ENCODE assay signal across 8 cellular contexts in the genomic region with DNA sequence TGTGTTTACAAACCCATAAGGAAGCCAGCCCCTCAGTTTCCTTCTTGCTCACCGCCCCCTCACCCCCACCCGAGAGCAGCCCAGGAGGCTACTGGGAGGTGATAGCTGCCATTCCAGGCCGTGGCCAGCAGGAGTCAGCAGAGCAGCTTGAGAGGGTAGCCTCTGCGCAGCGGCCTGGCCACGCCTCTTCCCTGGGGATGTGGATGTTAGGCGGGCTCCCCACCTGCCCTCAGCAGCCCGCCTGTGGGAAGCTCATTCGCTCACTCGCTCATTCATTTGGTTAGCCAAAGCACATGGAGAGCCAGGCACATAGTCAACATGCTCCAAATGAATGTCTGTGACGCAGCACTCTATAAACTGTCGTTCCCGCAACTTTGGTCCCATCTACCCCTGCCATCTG. TPM values are rescaled to one million over a fixed set of nuclear protein-coding genes. Genes with fewer than 3 reads are reported as not detected.
A peak's percentile ranks its signal among the peaks of the same experiment; 100 is the strongest.
DNase-seq lines count a peak whose midpoint lies in the region; ATAC-seq and TF ChIP-seq lines count a peak whose summit lies in the region.

No MANE protein-coding gene starts in this region.

- no peaks in the 10 kb centered on the region for H3K27me3 ChIP-seq in dorsolateral prefrontal cortex

- H3K27me3 Mint-ChIP-seq in activated CD4-positive, alpha-beta memory T cell treated with anti-CD3 and anti-CD28 coated beads, Interleukin-2, amount 10 ng/mL, durations not matched to agents 7 days and 5 days: no peaks in the 10 kb centered on the region

- H3K27ac ChIP-seq in dorsolateral prefrontal cortex: peak overlapping the region in 58 of 59 donors; percentile 13 to 100 (median 84)

- no peak overlapping the region for H3K4me3 Mint-ChIP-seq in activated CD4-positive, alpha-beta memory T cell treated with anti-CD3 and anti-CD28 coated beads, Interleukin-2, amount 10 ng/mL, durations not matched to agents 7 days and 5 days

- peak; percentile 65 to 99 (median 95) for TF ChIP-seq CTCF in dorsolateral prefrontal cortex (IDR thresholded peaks at IDR 0.05 in 54 of 56, conservative IDR thresholded peaks at IDR 0.05 in 2 of 56; ENCODE audit: low read depth in 1 of 56, partially characterized antibody in 56 of 56)

- peak overlapping the region in 13 of 59 donors; percentile 3 to 68 (median 9) for H3K4me3 ChIP-seq in dorsolateral prefrontal cortex

- intact Hi-C loops in dorsolateral prefrontal cortex (cut with DNase I): loop anchor here (1.0 to 10.0 kb wide), 6 partner anchors 37 to 173 kb away; a partner anchor contains a TSS

- DNase-seq in ELF-1 (ENCODE audit: low read depth, low spot score) (peak; percentile 90), NCI-H748 treated with DMSO at 0.1 percent for 48 hours (lab: John Stamatoyannopoulos, UW) (peak; percentile 74), dorsolateral prefrontal cortex (peak; percentile 78 to 96 (median 92)), lung microvascular endothelial cell (ENCODE audit: low read depth in 2 of 2) (peak; percentile 80 to 90)
- DNase-seq in activated CD4-positive, alpha-beta memory T cell treated with anti-CD3 and anti-CD28 coated beads, Interleukin-2, amount 10 ng/mL, durations not matched to agents 7 days and 5 days: peak; percentile 80
- peak; percentile 31 to 65 for DNase-seq in stimulated activated CD8-positive, alpha-beta memory T cell treated with anti-CD3 and anti-CD28 coated beads, Interleukin-2, amount 100 ng/mL, for 1 hour (ENCODE audit: low read depth in 2 of 2)

- peaks cover 19% of the 10 kb centered on the region for H3K4me1 Mint-ChIP-seq in activated CD4-positive, alpha-beta memory T cell treated with anti-CD3 and anti-CD28 coated beads, Interleukin-2, amount 10 ng/mL, durations not matched to agents 7 days and 5 days

- H3K36me3 Mint-ChIP-seq in activated CD4-positive, alpha-beta memory T cell treated with anti-CD3 and anti-CD28 coated beads, Interleukin-2, amount 10 ng/mL, durations not matched to agents 7 days and 5 days (ENCODE audit: low read depth): peaks cover 67% of the 10 kb centered on the region

- H3K9me3 Mint-ChIP-seq in activated CD4-positive, alpha-beta memory T cell treated with anti-CD3 and anti-CD28 coated beads, Interleukin-2, amount 10 ng/mL, durations not matched to agents 7 days and 5 days: no peaks in the 10 kb centered on the region

- H3K27ac Mint-ChIP-seq in activated CD4-positive, alpha-beta memory T cell treated with anti-CD3 and anti-CD28 coated beads, Interleukin-2, amount 10 ng/mL, durations not matched to agents 7 days and 5 days: peak overlapping the region; percentile 59

- peak; percentile 56 for ATAC-seq in HG03175 (IDR thresholded peaks at IDR 0.05; ENCODE audit: unreplicated experiment)
- ATAC-seq in GM21619 (IDR thresholded peaks at IDR 0.05; ENCODE audit: unreplicated experiment): no peak

- POLR2A ChIA-PET in activated CD4-positive, alpha-beta memory T cell treated with anti-CD3 and anti-CD28 coated beads, Interleukin-2, amount 10 ng/mL, durations not matched to agents 7 days and 5 days (lab: Charles Lee): interaction anchor here (0.7 to 2.5 kb wide), 9 partner anchors 11 to 174 kb away, joined by 3 to 13 read pairs (median 4); a partner anchor contains a TSS

- CTCF ChIA-PET in activated CD4-positive, alpha-beta memory T cell treated with anti-CD3 and anti-CD28 coated beads, Interleukin-2, amount 10 ng/mL, durations not matched to agents 7 days and 5 days (lab: Charles Lee): interaction anchor here (0.7 to 6.8 kb wide), 26 partner anchors 8 to 199 kb away, joined by 3 to 157 read pairs (median 5); a partner anchor contains a TSS

RNA-seq across cellular contexts. Expression of a gene that starts 6.1 kb away (rescaled TPM):
- total RNA-seq in activated CD4-positive, alpha-beta memory T cell treated with anti-CD3 and anti-CD28 coated beads, Interleukin-2, amount 10 ng/mL, durations not matched to agents 7 days and 5 days: 10 to 100 TPM; 48.2 TPM
- total RNA-seq in dorsolateral prefrontal cortex (10 to 100 TPM; 23.7 to 41.9 (median 31.9) TPM), lung microvascular endothelial cell (8.9 and 12.3 TPM in 2 replicates)

RNA-seq across cellular contexts. Expression of a gene that starts 13.2 kb away (rescaled TPM):
- 1 to 10 TPM; 1.5 to 1.9 TPM for total RNA-seq in activated CD4-positive, alpha-beta memory T cell treated with anti-CD3 and anti-CD28 coated beads, Interleukin-2, amount 10 ng/mL, durations not matched to agents 7 days and 5 days
- total RNA-seq in dorsolateral prefrontal cortex (10 to 100 TPM in 5 of 120 experiments, 1 to 10 TPM in 115; 1.2 to 13.2 (median 5.0) TPM), lung microvascular endothelial cell (0.44 and 0.60 TPM in 2 replicates)

RNA-seq across cellular contexts. Expression of a gene that starts 26.9 kb away (rescaled TPM):
- total RNA-seq in activated CD4-positive, alpha-beta memory T cell treated with anti-CD3 and anti-CD28 coated beads, Interleukin-2, amount 10 ng/mL, durations not matched to agents 7 days and 5 days: 10 to 100 TPM; 19.4 to 21.5 TPM
- total RNA-seq in dorsolateral prefrontal cortex (10 to 100 TPM; 13.2 to 58.0 (median 23.6) TPM), lung microvascular endothelial cell (25.5 and 26.6 TPM in 2 replicates)

RNA-seq across cellular contexts. Expression of a gene that starts 37.0 kb away (rescaled TPM):
- 100 to 1,000 TPM; 212 to 218 TPM for total RNA-seq in activated CD4-positive, alpha-beta memory T cell treated with anti-CD3 and anti-CD28 coated beads, Interleukin-2, amount 10 ng/mL, durations not matched to agents 7 days and 5 days
- total RNA-seq in dorsolateral prefrontal cortex (100 to 1,000 TPM in 117 of 120 experiments, 10 to 100 TPM in 3; 73.1 to 300 (median 141) TPM), lung microvascular endothelial cell (10.2 and 24.2 TPM in 2 replicates)

RNA-seq across cellular contexts. Expression of a gene that starts 44.3 kb away (rescaled TPM):
- 100 to 1,000 TPM; 141 to 146 TPM for total RNA-seq in activated CD4-positive, alpha-beta memory T cell treated with anti-CD3 and anti-CD28 coated beads, Interleukin-2, amount 10 ng/mL, durations not matched to agents 7 days and 5 days
- total RNA-seq in dorsolateral prefrontal cortex (100 to 1,000 TPM in 113 of 120 experiments, 10 to 100 TPM in 7; 52.7 to 225 (median 137) TPM), lung microvascular endothelial cell (23.5 and 30.0 TPM in 2 replicates)
